Comparison of ENCODE assay signal across 8 cellular contexts in genomic region chr7:29091121-29091601, GRCh38. TPM values are rescaled to one million over a fixed set of nuclear protein-coding genes. Genes with fewer than 3 reads are reported as not detected.
DNase-seq lines count a peak whose midpoint lies in the region; ATAC-seq and TF ChIP-seq lines count a peak whose summit lies in the region.

No MANE protein-coding gene starts in this region.

- ATAC-seq in GM18909 (IDR thresholded peaks at IDR 0.05; ENCODE audit: poor library complexity, unreplicated experiment) (peak; percentile 15), left ventricle myocardium superior (peak; percentile 78)

- POLR2A ChIA-PET in A673 (lab: Charles Lee; ENCODE audit: low non-redundant PET): no interaction called here

- no TSS peak for BruUV-seq in A673 (replicated peaks; lab: Mats Ljungman, UMichigan)

- H3K4me3 ChIP-seq in A673 (ENCODE audit: low read depth, low read length, poor library complexity, severe bottlenecking) (no peak overlapping the region), testis (peak overlapping the region; percentile 20 to 22), BE2C (ENCODE audit: low read depth, low read length) (no peak overlapping the region)

- DNase-seq in A673 (ENCODE audit: low spot score) (no peak), RPMI7951 (ENCODE audit: low read depth) (peak; percentile 93), left ventricle myocardium superior (peak; percentile 55), testis (peak; percentile 30), 8988T (no peak), BE2C (no peak)
- DNase-seq in stimulated activated CD4-positive, alpha-beta T cell treated with anti-CD3 and anti-CD28 coated beads, Interleukin-12 subunit alpha, Interleukin-12 subunit beta, amount 100 ng/mL, for 4 hours: no peak

- WGBS in testis, 2 donors: 37 to 52% methylated on average over 8 of the region's 8 CpGs

- H3K9me3 ChIP-seq in A673 (ENCODE audit: low read depth, low read length, poor library complexity, severe bottlenecking): no peaks in the 10 kb centered on the region
- no peaks in the 10 kb centered on the region for H3K9me3 ChIP-seq in testis
- no peaks in the 10 kb centered on the region for H3K9me3 ChIP-seq in BE2C

- H3K4me1 ChIP-seq in A673 (ENCODE audit: insufficient read depth, low read length, poor library complexity, severe bottlenecking): peaks cover 19% of the 10 kb centered on the region
- H3K4me1 ChIP-seq in testis: peaks cover 6% of the 10 kb centered on the region
- no peaks in the 10 kb centered on the region for H3K4me1 ChIP-seq in BE2C

- intact Hi-C loops in A673 (cut with micrococcal nuclease; ENCODE audit: unreplicated experiment): no loop called here
- intact Hi-C loops in left ventricle myocardium superior (cut with micrococcal nuclease): no loop called here
- intact Hi-C loops in testis (cut with DNase I; ENCODE audit: low total_unique reads): no loop called here

- no peak for TF ChIP-seq CTCF in A673 (conservative IDR thresholded peaks at IDR 0.05; ENCODE audit: low read depth, low read length)
- TF ChIP-seq CTCF in testis (IDR thresholded peaks at IDR 0.05): no peak
- TF ChIP-seq CTCF in BE2C (IDR thresholded peaks at IDR 0.05; ENCODE audit: low read depth, low read length): no peak

- CTCF ChIA-PET in A673 (lab: Charles Lee): interaction anchor here (0.6 to 0.7 kb wide), 2 partner anchors 14 to 16 kb away, joined by 3 to 7 read pairs; no protein-coding TSS in a partner anchor

- no peaks in the 10 kb centered on the region for H3K27me3 ChIP-seq in A673 (replicated peaks; ENCODE audit: insufficient read depth, low read depth, low read length, poor library complexity)
- H3K27me3 ChIP-seq in testis: no peaks in the 10 kb centered on the region
- H3K27me3 ChIP-seq in BE2C: peaks cover 6% of the 10 kb centered on the region; the same call in 1 of the 2 replicates

- H3K36me3 ChIP-seq in A673 (ENCODE audit: insufficient read depth, low read length, poor library complexity, severe bottlenecking): no peaks in the 10 kb centered on the region
- no peaks in the 10 kb centered on the region for H3K36me3 ChIP-seq in testis (ENCODE audit: low read depth, missing control alignments)
- no peaks in the 10 kb centered on the region for H3K36me3 ChIP-seq in BE2C

- H3K27ac ChIP-seq in A673 (ENCODE audit: low read depth, low read length, poor library complexity, severe bottlenecking) (peak overlapping the region; percentile 1), testis (peak overlapping the region; percentile 35 to 71)

- no peak for TF ChIP-seq POLR2A in testis (IDR thresholded peaks at IDR 0.05)

RNA-seq across cellular contexts. Expression of gene CPVL, which starts 55.2 kb away (rescaled TPM):
- total RNA-seq in A673 (2021) (72.3 and 75.9 TPM in 2 replicates), left ventricle myocardium superior (72.6 TPM), testis (10 to 100 TPM; 26.6 to 51.1 TPM)
- 3.8 and 5.8 TPM in 2 replicates for total RNA-seq in RPMI7951 (2014; rRNA removed; shearing (Covaris generic))
- 55.1 TPM for polyA plus RNA-seq in testis (ENCODE audit: insufficient read depth, low read depth, low replicate concordance)
- 2.7 TPM for polyA plus RNA-seq in BE2C (2012; ENCODE audit: insufficient read depth, insufficient read length, low read depth)

Comparison
In these comparisons a context has a peak if more than half of its experiments do, and no peak if none do; other contexts are left out.
1. DNase-seq: peak in RPMI7951 (single experiment), left ventricle myocardium superior (single experiment) and testis (single experiment); none in A673 (single experiment), 8988T (single experiment), stimulated activated CD4-positive, alpha-beta T cell treated with anti-CD3 and anti-CD28 coated beads, Interleukin-12 subunit alpha, Interleukin-12 subunit beta, amount 100 ng/mL, for 4 hours (single experiment) and BE2C (single experiment).
2. H3K4me3 ChIP-seq: peak in testis (2 of 2); none in A673 (single experiment) and BE2C (single experiment).